ENCODE assay signal across 15 cellular contexts in genomic region chr17:3770471-3770870, GRCh38. TPM values are rescaled to one million over a fixed set of nuclear protein-coding genes. Genes with fewer than 3 reads are reported as not detected.
DNase-seq lines count a peak whose midpoint lies in the region; ATAC-seq, FAIRE-seq and TF ChIP-seq lines count a peak whose summit lies in the region.
"Had no signal": no experiment of that assay in that cellular context is flagged by ENCODE, and none has a peak within 500 bp of the region (broad histone marks: within the 10 kb centered on the region; RNA-seq: fewer than 3 reads in every experiment).

No MANE protein-coding gene starts in this region.

- peak overlapping the region; percentile 81 for H2AFZ ChIP-seq in OCI-LY7 (ENCODE audit: low read length)

- H3K4me2 ChIP-seq in OCI-LY7 (ENCODE audit: low read length): peak overlapping the region; percentile 20; the same call in 1 of the 2 replicates

- peaks cover 12% of the 10 kb centered on the region for H3K4me1 ChIP-seq in OCI-LY7 (ENCODE audit: insufficient read depth, low read length, poor library complexity, severe bottlenecking)
- H3K4me1 ChIP-seq: sigmoid colon had no signal

- DNase-seq in GM18507 (ENCODE audit: extremely low spot score, insufficient read length, low read depth) (no peak), OCI-LY7 (ENCODE audit: low spot score) (peak; percentile 78), Calu3 (no peak), NCI-H2107 treated with DMSO at 0.1 percent for 48 hours (lab: John Stamatoyannopoulos, UW; ENCODE audit: unreplicated experiment) (no peak), AML-193 (lab: John Stamatoyannopoulos, UW) (no peak), NCI-H524 treated with DMSO at 0.1 percent for 48 hours (lab: John Stamatoyannopoulos, UW) (no peak)
- DNase-seq in effector memory CD8-positive, alpha-beta T cell: peak; percentile 65 to 70 (median 67)
- peak; percentile 21 to 36 for DNase-seq in stimulated activated CD8-positive, alpha-beta memory T cell treated with anti-CD3 and anti-CD28 coated beads, Interleukin-15, amount 100 ng/mL, for 4 hours (ENCODE audit: low read depth in 2 of 2)
- DNase-seq: dorsolateral prefrontal cortex, IMR-90, NCI-H2029, sigmoid colon had no signal

- CTCF ChIA-PET in OCI-LY7 (lab: Charles Lee; ENCODE audit: unreplicated experiment) (no interaction called here), Calu3 (lab: Charles Lee) (no interaction called here)

- BruUV-seq in OCI-LY7 (replicated peaks; lab: Mats Ljungman, UMichigan) (no TSS peak), Calu3 (replicated peaks; lab: Mats Ljungman, UMichigan) (no TSS peak)

- H3K4me1 Mint-ChIP-seq in effector memory CD8-positive, alpha-beta T cell (ENCODE audit: low read depth in 2 of 2): peaks cover 59 to 60% of the 10 kb centered on the region in 2 donors
- H3K4me1 Mint-ChIP-seq in Calu3 (ENCODE audit: low read depth, unreplicated experiment): no peaks in the 10 kb centered on the region

- ATAC-seq in effector memory CD8-positive, alpha-beta T cell (replicated peaks): peak; percentile 74
- ATAC-seq: HCT116 had no signal

- peak overlapping the region; percentile 95 to 96 for H3K27ac Mint-ChIP-seq in effector memory CD8-positive, alpha-beta T cell
- no peak overlapping the region for H3K27ac Mint-ChIP-seq in Calu3 (ENCODE audit: unreplicated experiment)
- H3K27ac Mint-ChIP-seq: type B pancreatic cell had no signal

- no peaks in the 10 kb centered on the region for H4K20me1 ChIP-seq in OCI-LY7 (ENCODE audit: insufficient read depth, low read length)

- FAIRE-seq in GM18507 (lab: Jason Lieb, UNC): peak; percentile 50
- FAIRE-seq: frontal cortex had no signal

- POLR2A ChIA-PET in OCI-LY7 (lab: Charles Lee): interaction anchor here (0.5 kb wide), 1 partner anchor 14 kb away, joined by 4 read pairs; no protein-coding TSS in a partner anchor

- H3K9me3 ChIP-seq in OCI-LY7 (ENCODE audit: low read length): no peaks in the 10 kb centered on the region
- H3K9me3 ChIP-seq: sigmoid colon had no signal

- peak overlapping the region; percentile 80 to 90 for H3K4me3 Mint-ChIP-seq in effector memory CD8-positive, alpha-beta T cell
- H3K4me3 Mint-ChIP-seq in Calu3 (ENCODE audit: low read depth, unreplicated experiment): no peak overlapping the region
- H3K4me3 Mint-ChIP-seq: type B pancreatic cell had no signal

- H3K36me3 Mint-ChIP-seq in effector memory CD8-positive, alpha-beta T cell (ENCODE audit: insufficient read depth): peaks cover 21% of the 10 kb centered on the region
- H3K36me3 Mint-ChIP-seq in Calu3 (ENCODE audit: insufficient read depth, unreplicated experiment): no peaks in the 10 kb centered on the region
- H3K36me3 Mint-ChIP-seq: type B pancreatic cell had no signal

- TF ChIP-seq CTCF in OCI-LY7 (conservative IDR thresholded peaks at IDR 0.05; ENCODE audit: low read length): no peak
- TF ChIP-seq CTCF in Calu3 (IDR thresholded peaks at IDR 0.05; ENCODE audit: unreplicated experiment): no peak

- no peaks in the 10 kb centered on the region for H3K27me3 Mint-ChIP-seq in effector memory CD8-positive, alpha-beta T cell
- peaks cover 17% of the 10 kb centered on the region for H3K27me3 Mint-ChIP-seq in Calu3 (ENCODE audit: unreplicated experiment)

- peak overlapping the region; percentile 19 for H3K27ac ChIP-seq in OCI-LY7 (ENCODE audit: low read depth, low read length, poor library complexity, severe bottlenecking)
- H3K27ac ChIP-seq: dorsolateral prefrontal cortex, sigmoid colon had no signal

- no peaks in the 10 kb centered on the region for H3K9me2 ChIP-seq in OCI-LY7 (ENCODE audit: insufficient read depth, low read length)

- no peaks in the 10 kb centered on the region for H3K36me3 ChIP-seq in OCI-LY7 (ENCODE audit: insufficient read depth, low read length)
- H3K36me3 ChIP-seq: sigmoid colon had no signal

- intact Hi-C loops in OCI-LY7 (cut with micrococcal nuclease; ENCODE audit: unreplicated experiment) (no loop called here), Calu3 (cut with micrococcal nuclease; ENCODE audit: unreplicated experiment) (no loop called here)

- no peaks in the 10 kb centered on the region for H3K9me3 Mint-ChIP-seq in effector memory CD8-positive, alpha-beta T cell
- no peaks in the 10 kb centered on the region for H3K9me3 Mint-ChIP-seq in Calu3 (ENCODE audit: low read depth, unreplicated experiment)
- H3K9me3 Mint-ChIP-seq: type B pancreatic cell had no signal

- H3K4me3 ChIP-seq in OCI-LY7 (ENCODE audit: low read depth, low read length, poor library complexity, severe bottlenecking): no peak overlapping the region
- H3K4me3 ChIP-seq: dorsolateral prefrontal cortex, sigmoid colon had no signal

- no peaks in the 10 kb centered on the region for H3K79me2 ChIP-seq in OCI-LY7 (ENCODE audit: insufficient read depth, low read depth, low read length)

RNA-seq across cellular contexts. Expression of gene ITGAE, which starts 30.5 kb away (rescaled TPM):
- 57.3 and 61.2 TPM in 2 replicates for total RNA-seq in OCI-LY7 (2014; rRNA removed; shearing (Covaris generic))
- total RNA-seq in OCI-LY7 (2022): 51.2 and 52.2 TPM in 2 replicates
- 8.4 and 14.7 TPM in 2 replicates for total RNA-seq in Calu3 (2022)

RNA-seq across cellular contexts. Expression of gene HASPIN, which starts 46.8 kb away (rescaled TPM):
- 60.8 and 88.6 TPM in 2 replicates for total RNA-seq in OCI-LY7 (2014; rRNA removed; shearing (Covaris generic))
- 66.2 and 71.3 TPM in 2 replicates for total RNA-seq in OCI-LY7 (2022)
- total RNA-seq in Calu3 (2022): 11.8 and 13.4 TPM in 2 replicates

Comparison
In these comparisons a context has a peak if more than half of its experiments do, and no peak if none do; other contexts are left out.
1. DNase-seq: peak in OCI-LY7 (single experiment), effector memory CD8-positive, alpha-beta T cell (3 of 3) and stimulated activated CD8-positive, alpha-beta memory T cell treated with anti-CD3 and anti-CD28 coated beads, Interleukin-15, amount 100 ng/mL, for 4 hours (2 of 2); none in GM18507 (single experiment), Calu3 (single experiment), NCI-H2107 treated with DMSO at 0.1 percent for 48 hours (single experiment), AML-193 (0 of 2) and NCI-H524 treated with DMSO at 0.1 percent for 48 hours (single experiment).